ENCODE assay signal across 12 cellular contexts in genomic region chr3:58176827-58177489, GRCh38. TPM values are rescaled to one million over a fixed set of nuclear protein-coding genes. Genes with fewer than 3 reads are reported as not detected.
DNase-seq lines count a peak whose midpoint lies in the region; ATAC-seq, FAIRE-seq and TF ChIP-seq lines count a peak whose summit lies in the region.
"Had no signal": no experiment of that assay in that cellular context is flagged by ENCODE, and none has a peak within 500 bp of the region (broad histone marks: within the 10 kb centered on the region; RNA-seq: fewer than 3 reads in every experiment).

No MANE protein-coding gene starts in this region.

- TF ChIP-seq POLR2A in HepG2 (IDR thresholded peaks at IDR 0.05; ENCODE audit: insufficient read depth in 1 of 2, low read depth in 2 of 2, low read length in 2 of 2) = peak in 1 of 2 experiments; percentile 41; a peak in 1 of 4 replicates

- no peak overlapping the region for H2AFZ ChIP-seq in HepG2 (ENCODE audit: low read length)

- TF ChIP-seq EP300 in HepG2 (IDR thresholded peaks at IDR 0.05; ENCODE audit: low read depth in 2 of 2, low read length in 2 of 2) (no peak), HepG2 (CRISPR knock-in tag; IDR thresholded peaks at IDR 0.05; ENCODE audit: borderline replicate concordance) (no peak)

- no peak overlapping the region for H3K27ac Mint-ChIP-seq in natural killer cell treated with Interleukin-12 subunit alpha and Interleukin-12 subunit beta and Interleukin-15 and Interleukin-18, amount 100 ng/mL, for 72 hours
- no peak overlapping the region for H3K27ac Mint-ChIP-seq in natural killer cell
- H3K27ac Mint-ChIP-seq in activated naive CD8-positive, alpha-beta T cell treated with anti-CD3 and anti-CD28 coated beads for 36 hours = no peak overlapping the region
- H3K27ac Mint-ChIP-seq: activated T-helper 2 cell treated with anti-CD3 and anti-CD28 coated beads, Interferon-gamma antibody, Interleukin-2, Interleukin-4, amounts not matched to agents 10 μg/mL and 5 μg/mL and 100 μg/mL, durations not matched to agents 14 hours and 24 hours and 36 hours had no signal

- H4K20me1 ChIP-seq in HepG2 (ENCODE audit: insufficient read depth, low read length) = no peaks in the 10 kb centered on the region

- peaks cover 100% of the 10 kb centered on the region for H3K4me1 ChIP-seq in HepG2 (ENCODE audit: insufficient read depth, low read length)
- peaks cover 55% of the 10 kb centered on the region for H3K4me1 ChIP-seq in mucosa of descending colon (ENCODE audit: low read depth)

- H3K27me3 ChIP-seq in HepG2 (ENCODE audit: control insufficient read depth in 1 of 2, insufficient read depth in 2 of 2, low read length in 2 of 2) = peaks cover 0 to 16% of the 10 kb centered on the region in 2 experiments; a peak in 2 of 5 replicates
- H3K27me3 ChIP-seq: transverse colon had no signal

- peaks cover 7% of the 10 kb centered on the region in 2 donors for H3K4me1 Mint-ChIP-seq in natural killer cell treated with Interleukin-12 subunit alpha and Interleukin-12 subunit beta and Interleukin-15 and Interleukin-18, amount 100 ng/mL, for 72 hours (ENCODE audit: low read depth in 2 of 2)
- H3K4me1 Mint-ChIP-seq in natural killer cell = peaks cover 0 to 12% of the 10 kb centered on the region in 2 donors
- peaks cover 11% of the 10 kb centered on the region for H3K4me1 Mint-ChIP-seq in activated naive CD8-positive, alpha-beta T cell treated with anti-CD3 and anti-CD28 coated beads for 36 hours

- WGBS in HepG2 (ENCODE audit: low lambda C conversion rate) = 98% methylated on average over 10 of the region's 10 CpGs

- H3K9me3 ChIP-seq in HepG2 (ENCODE audit: low read length) (no peaks in the 10 kb centered on the region), mucosa of descending colon (no peaks in the 10 kb centered on the region)
- H3K9me3 ChIP-seq: transverse colon had no signal

- ATAC-seq in natural killer cell treated with Interleukin-12 subunit alpha and Interleukin-12 subunit beta and Interleukin-15 and Interleukin-18, amount 100 ng/mL, for 72 hours = no peak
- no peak for ATAC-seq in natural killer cell
- ATAC-seq in HepG2 = no peak
- ATAC-seq in GM21529 (IDR thresholded peaks at IDR 0.05; ENCODE audit: unreplicated experiment) = no peak
- ATAC-seq in mucosa of descending colon = no peak
- ATAC-seq in left cardiac atrium = no peak

- no peaks in the 10 kb centered on the region for H3K36me3 Mint-ChIP-seq in natural killer cell treated with Interleukin-12 subunit alpha and Interleukin-12 subunit beta and Interleukin-15 and Interleukin-18, amount 100 ng/mL, for 72 hours
- H3K36me3 Mint-ChIP-seq in natural killer cell = no peaks in the 10 kb centered on the region
- no peaks in the 10 kb centered on the region for H3K36me3 Mint-ChIP-seq in activated naive CD8-positive, alpha-beta T cell treated with anti-CD3 and anti-CD28 coated beads for 36 hours

- H3K27me3 Mint-ChIP-seq in natural killer cell treated with Interleukin-12 subunit alpha and Interleukin-12 subunit beta and Interleukin-15 and Interleukin-18, amount 100 ng/mL, for 72 hours = peaks cover 0 to 15% of the 10 kb centered on the region in 2 donors
- peaks cover 0 to 10% of the 10 kb centered on the region in 2 donors for H3K27me3 Mint-ChIP-seq in natural killer cell (ENCODE audit: low read depth in 2 of 2)
- H3K27me3 Mint-ChIP-seq in activated naive CD8-positive, alpha-beta T cell treated with anti-CD3 and anti-CD28 coated beads for 36 hours = peaks cover 17% of the 10 kb centered on the region

- peak overlapping the region; percentile 95 for H3K27ac ChIP-seq in HepG2 (ENCODE audit: extremely low read length, insufficient read depth, low read length)

- H3K36me3 ChIP-seq in HepG2 (replicated peaks in 1 of 2; ENCODE audit: control insufficient read depth in 1 of 2, insufficient read depth in 2 of 2, low read length in 2 of 2) (no peaks in the 10 kb centered on the region), mucosa of descending colon (ENCODE audit: low read depth) (no peaks in the 10 kb centered on the region)
- H3K36me3 ChIP-seq: transverse colon had no signal

- DNase-seq in natural killer cell treated with Interleukin-12 subunit alpha and Interleukin-12 subunit beta and Interleukin-15 and Interleukin-18, amount 100 ng/mL, for 72 hours (ENCODE audit: low spot score) = no peak
- DNase-seq in natural killer cell (no peak), HepG2 (ENCODE audit: low spot score) (no peak), mucosa of descending colon (no peak), left cardiac atrium (no peak), DMS53 (lab: John Stamatoyannopoulos, UW) (no peak)
- DNase-seq in activated naive CD8-positive, alpha-beta T cell treated with anti-CD3 and anti-CD28 coated beads for 36 hours = peak; percentile 12

- intact Hi-C loops in natural killer cell (cut with micrococcal nuclease) (loop anchor here (2.0 kb wide), 1 partner anchor 40 kb away; no protein-coding TSS in a partner anchor), HepG2 (cut with micrococcal nuclease; ENCODE audit: unreplicated experiment) (no loop called here), mucosa of descending colon (cut with DNase I, micrococcal nuclease) (no loop called here), left cardiac atrium (cut with DNase I) (no loop called here)

- POLR2A ChIA-PET in HepG2 (lab: Yijun Ruan, JAX) = interaction anchor here (0.7 to 2.6 kb wide), 5 partner anchors 16 to 130 kb away, joined by 3 to 21 read pairs (median 7); partner anchors contain the start of genes HTD2 and RPP14

- peak overlapping the region; percentile 74; the same call in 1 of the 2 replicates for H3K9ac ChIP-seq in HepG2 (ENCODE audit: insufficient read depth, low read depth, low read length)

- BruUV-seq in HepG2 (replicated peaks; lab: Mats Ljungman, UMichigan) = no TSS peak

- no peak for TF ChIP-seq CTCF in natural killer cell (IDR thresholded peaks at IDR 0.05)
- TF ChIP-seq CTCF in HepG2 (CRISPR knock-in tag; IDR thresholded peaks at IDR 0.05) = no peak
- TF ChIP-seq CTCF in mucosa of descending colon (IDR thresholded peaks at IDR 0.05) = no peak

- H3K4me2 ChIP-seq in HepG2 (ENCODE audit: low read depth, low read length) = 0 out of 2 replicates have a peak overlapping the region, but pooled peaks have one; percentile 6

- no peak for TF ChIP-seq RAD21 in HepG2 (CRISPR knock-in tag; IDR thresholded peaks at IDR 0.05)

- H3K4me3 Mint-ChIP-seq in natural killer cell treated with Interleukin-12 subunit alpha and Interleukin-12 subunit beta and Interleukin-15 and Interleukin-18, amount 100 ng/mL, for 72 hours = peak overlapping the region; percentile 69
- H3K4me3 Mint-ChIP-seq in natural killer cell = no peak overlapping the region
- peak overlapping the region; percentile 2 for H3K4me3 Mint-ChIP-seq in activated naive CD8-positive, alpha-beta T cell treated with anti-CD3 and anti-CD28 coated beads for 36 hours

- in situ Hi-C loops in HepG2 (cut with HindIII; ENCODE audit: extremely low pct_ligation_motif_present, low pct_unique_long_range_greater_than_20kb) = no loop called here

- no peaks in the 10 kb centered on the region for H3K9me3 Mint-ChIP-seq in natural killer cell treated with Interleukin-12 subunit alpha and Interleukin-12 subunit beta and Interleukin-15 and Interleukin-18, amount 100 ng/mL, for 72 hours
- H3K9me3 Mint-ChIP-seq in natural killer cell = no peaks in the 10 kb centered on the region
- H3K9me3 Mint-ChIP-seq in activated naive CD8-positive, alpha-beta T cell treated with anti-CD3 and anti-CD28 coated beads for 36 hours = no peaks in the 10 kb centered on the region
- H3K9me3 Mint-ChIP-seq: activated T-helper 2 cell treated with anti-CD3 and anti-CD28 coated beads, Interferon-gamma antibody, Interleukin-2, Interleukin-4, amounts not matched to agents 10 μg/mL and 5 μg/mL and 100 μg/mL, durations not matched to agents 14 hours and 24 hours and 36 hours had no signal

- H3K4me3 ChIP-seq in HepG2 (replicated peaks in 1 of 3; ENCODE audit: insufficient read depth in 1 of 3, low read depth in 2 of 3, low read length in 3 of 3) (no peak overlapping the region), mucosa of descending colon (no peak overlapping the region)

- H3K79me2 ChIP-seq in HepG2 (ENCODE audit: insufficient read depth, low read length) = no peaks in the 10 kb centered on the region

- CTCF ChIA-PET in HepG2 (lab: Yijun Ruan, JAX; ENCODE audit: low intra/inter-chr PET ratio, low total read pairs) = interaction anchor here (1.3 kb wide), 1 partner anchor 10 kb away, joined by 4 read pairs; no protein-coding TSS in a partner anchor

- no peak for FAIRE-seq in HepG2 (lab: Jason Lieb, UNC)
- FAIRE-seq: H54 had no signal

RNA-seq across cellular contexts. Expression of gene DNASE1L3, which starts 33.8 kb away (rescaled TPM):
- not detected for total RNA-seq in natural killer cell treated with Interleukin-12 subunit alpha and Interleukin-12 subunit beta and Interleukin-15 and Interleukin-18, amount 100 ng/mL, for 72 hours
- total RNA-seq in natural killer cell (1 to 10 TPM in 1 of 3 donors, not detected in 2; 1.3 TPM), HepG2 (2016; rRNA removed; fragmentation: Illumina TruSeq; extraction: Trizol) (0.55 and 0.86 TPM in 2 replicates), mucosa of descending colon (1 to 10 TPM; 3.3 to 9.6 (median 9.0) TPM), left cardiac atrium (1 to 10 TPM; 1.4 to 3.4 TPM)
- total RNA-seq in activated naive CD8-positive, alpha-beta T cell treated with anti-CD3 and anti-CD28 coated beads for 36 hours = not detected
- total RNA-seq in HepG2 (2016; cell fraction: cytosol; rRNA removed; fragmentation: Illumina TruSeq; extraction: Trizol; ENCODE audit: low read depth) = 0.30 TPM in 1 of 2 replicates, not detected in the other
- 0.61 and 0.73 TPM in 2 replicates for total RNA-seq in HepG2 (2016; cell fraction: insoluble cytoplasmic fraction; rRNA removed; fragmentation: Illumina TruSeq; extraction: Trizol)
- total RNA-seq in HepG2 (2016; cell fraction: membrane; rRNA removed; fragmentation: Illumina TruSeq; extraction: Trizol) = 0.53 and 1.1 TPM in 2 replicates
- 0.22 TPM in 1 of 2 replicates, not detected in the other for total RNA-seq in HepG2 (2016; cell fraction: nucleus; rRNA removed; fragmentation: Illumina TruSeq; extraction: Trizol)
- 1.0 and 1.7 TPM in 2 replicates for polyA plus RNA-seq in HepG2 (2011; rRNA removed)
- polyA plus RNA-seq in HepG2 (2011; cell fraction: cytosol; rRNA removed) = 1.0 and 1.3 TPM in 2 replicates
- polyA plus RNA-seq in HepG2 (2011; cell fraction: nucleus; rRNA removed) = 0.43 and 0.51 TPM in 2 replicates
- 0.33 and 2.5 TPM in 2 replicates for polyA plus RNA-seq in HepG2 (2012)
- polyA plus RNA-seq in HepG2 (2016; cell fraction: cytosol; fragmentation: Illumina TruSeq; extraction: Trizol; ENCODE audit: low read depth) = 0.27 and 0.35 TPM in 2 replicates
- 0.44 and 0.59 TPM in 2 replicates for polyA plus RNA-seq in HepG2 (2016; cell fraction: insoluble cytoplasmic fraction; fragmentation: Illumina TruSeq; extraction: Trizol; ENCODE audit: low read depth)
- 0.34 and 0.37 TPM in 2 replicates for polyA plus RNA-seq in HepG2 (2016; cell fraction: membrane; fragmentation: Illumina TruSeq; extraction: Trizol; ENCODE audit: low read depth)
- polyA plus RNA-seq in HepG2 (2016; cell fraction: nucleus; fragmentation: Illumina TruSeq; extraction: Trizol; ENCODE audit: insufficient read depth, low read depth) = 0.55 TPM in 1 of 2 replicates, not detected in the other
- polyA minus RNA-seq in HepG2 (2011; rRNA and poly(A)+ RNA removed; ENCODE audit: low replicate concordance) = 0.14 and 1.8 TPM in 2 replicates
- 0.88 TPM in 1 of 2 replicates, not detected in the other for polyA minus RNA-seq in HepG2 (2011; cell fraction: cytosol; rRNA and poly(A)+ RNA removed)
- polyA minus RNA-seq in HepG2 (2011; cell fraction: nucleus; rRNA and poly(A)+ RNA removed) = 0.77 and 0.87 TPM in 2 replicates
- total RNA-seq: activated T-helper 2 cell treated with anti-CD3 and anti-CD28 coated beads, Interferon-gamma antibody, Interleukin-2, Interleukin-4, amounts not matched to agents 10 μg/mL and 5 μg/mL and 100 μg/mL, durations not matched to agents 14 hours and 24 hours and 36 hours; kidney epithelial cell had no signal
